ENCODE assay signal across 2 cellular contexts in genomic region chr4:8177544-8177943, GRCh38.
TF ChIP-seq lines count a peak whose summit lies in the region.

No MANE protein-coding gene starts in this region.

TF ChIP-seq in SK-N-SH, 30 proteins besides CTCF, POLR2A, EP300 and RAD21 (continued from another document):
- TF ChIP-seq ZBTB33 (IDR thresholded peaks at IDR 0.05; ENCODE audit: borderline replicate concordance, low read depth) (no peak), NRF1 (IDR thresholded peaks at IDR 0.05; ENCODE audit: low read depth, low read length) (no peak), TEAD4 (IDR thresholded peaks at IDR 0.05; ENCODE audit: borderline replicate concordance, insufficient read depth) (no peak), YY1 (IDR thresholded peaks at IDR 0.05; ENCODE audit: low read depth) (no peak), SMC3 (IDR thresholded peaks at IDR 0.05; ENCODE audit: low read depth, low read length) (no peak), MEF2A (IDR thresholded peaks at IDR 0.05; ENCODE audit: borderline replicate concordance, low read depth) (no peak), FOXJ3 (CRISPR knock-in tag; IDR thresholded peaks at IDR 0.05) (no peak)

TF ChIP-seq in SK-N-SH treated with all-trans-retinoic acid at 6 μM for 48 hours, 23 proteins besides CTCF, POLR2A, EP300 and RAD21 (continued from another document):
- TF ChIP-seq TSHZ2 (CRISPR knock-in tag; IDR thresholded peaks at IDR 0.05) = no peak
